In the genomic region with DNA sequence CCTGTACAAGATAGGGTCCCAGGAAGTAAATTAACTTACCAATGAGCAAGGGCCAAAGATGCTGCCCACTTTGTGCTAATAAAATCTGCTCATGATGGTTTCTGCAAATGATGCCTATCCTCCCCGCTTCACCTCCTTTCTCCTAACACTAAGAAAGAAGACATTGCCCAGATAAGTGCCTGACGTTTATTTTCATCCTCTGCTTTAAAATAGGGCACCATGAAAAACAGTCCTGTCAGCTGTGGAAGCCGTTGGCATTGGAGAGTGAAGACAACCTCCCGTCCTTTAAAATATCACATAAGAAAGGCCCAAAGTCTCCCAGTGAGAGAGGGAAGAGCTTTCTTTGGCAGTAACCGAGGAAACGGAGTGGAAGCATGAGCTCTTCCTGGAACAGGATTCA, we compare ENCODE assay signal across 32 cellular contexts. TPM values are rescaled to one million over a fixed set of nuclear protein-coding genes. Genes with fewer than 3 reads are reported as not detected.
"Had no signal": no experiment of that assay in that cellular context is flagged by ENCODE, and none has a peak within 500 bp of the region (broad histone marks: within the 10 kb centered on the region; RNA-seq: fewer than 3 reads in every experiment).

No MANE protein-coding gene starts in this region.

- H3K27me3 Mint-ChIP-seq: naive thymus-derived CD8-positive, alpha-beta T cell; progenitor cell of endocrine pancreas; stimulated activated memory B cell treated with anti-CD40 and anti-IgM and Interleukin-4, amounts not matched to agents 10 μg/mL and 1 μg/mL and 100 μg/mL, for 72 hours; stimulated activated naive CD8-positive, alpha-beta T cell treated with anti-CD3 and anti-CD28 coated beads, Interleukin-15, amount 100 ng/mL, for 72 hours had no signal

- H3K4me1 Mint-ChIP-seq: naive B cell; naive thymus-derived CD8-positive, alpha-beta T cell; neural crest cell; stimulated activated memory B cell treated with anti-CD40 and anti-IgM and Interleukin-4, amounts not matched to agents 10 μg/mL and 1 μg/mL and 100 μg/mL, for 72 hours; stimulated activated naive CD8-positive, alpha-beta T cell treated with anti-CD3 and anti-CD28 coated beads, Interleukin-15, amount 100 ng/mL, for 72 hours had no signal

- H3K36me3 Mint-ChIP-seq: naive B cell; naive thymus-derived CD8-positive, alpha-beta T cell; natural killer cell treated with Interleukin-12 subunit alpha and Interleukin-12 subunit beta and Interleukin-15 and Interleukin-18, amount 100 ng/mL, for 72 hours; stimulated activated memory B cell treated with anti-CD40 and anti-IgM and Interleukin-4, amounts not matched to agents 10 μg/mL and 1 μg/mL and 100 μg/mL, for 72 hours had no signal

- H3K27ac Mint-ChIP-seq: natural killer cell treated with Interleukin-12 subunit alpha and Interleukin-12 subunit beta and Interleukin-15 and Interleukin-18, amount 100 ng/mL, for 72 hours; nephron progenitor cell; progenitor cell of endocrine pancreas; stimulated activated memory B cell treated with anti-CD40 and anti-IgM and Interleukin-4, amounts not matched to agents 10 μg/mL and 1 μg/mL and 100 μg/mL, for 72 hours had no signal

- H3K9ac ChIP-seq: parathyroid adenoma had no signal

- H3K27me3 ChIP-seq: ovary, right atrium auricular region, right lobe of liver, spleen, suprapubic skin, testis, tibial artery, upper lobe of left lung, vagina had no signal

- ATAC-seq: naive thymus-derived CD8-positive, alpha-beta T cell; psoas muscle; right lobe of liver; stimulated activated memory B cell treated with anti-CD40 and anti-IgM and Interleukin-4, amounts not matched to agents 10 μg/mL and 1 μg/mL and 100 μg/mL, for 72 hours; stimulated activated naive CD8-positive, alpha-beta T cell treated with anti-CD3 and anti-CD28 coated beads, Interleukin-15, amount 100 ng/mL, for 72 hours; stimulated activated naive CD8-positive, alpha-beta T cell treated with anti-CD3 and anti-CD28 coated beads, Interleukin-15, Interleukin-2, amounts not matched to agents 100 U/mL and 50 U/mL, for 24 hours had no signal

- H3K27ac ChIP-seq: ovary, parathyroid adenoma, psoas muscle, right atrium auricular region, right lobe of liver, skin epidermis, spleen, suprapubic skin, testis, tibial artery, upper lobe of left lung, vagina had no signal

- H3K4me3 ChIP-seq: ovary, psoas muscle, right atrium auricular region, right lobe of liver, skin epidermis, smooth muscle cell, spleen, suprapubic skin, testis, tibial artery, upper lobe of left lung, vagina had no signal

- H3K4me3 Mint-ChIP-seq: naive thymus-derived CD8-positive, alpha-beta T cell; natural killer cell treated with Interleukin-12 subunit alpha and Interleukin-12 subunit beta and Interleukin-15 and Interleukin-18, amount 100 ng/mL, for 72 hours; nephron progenitor cell; neural crest cell; stimulated activated memory B cell treated with anti-CD40 and anti-IgM and Interleukin-4, amounts not matched to agents 10 μg/mL and 1 μg/mL and 100 μg/mL, for 72 hours; stimulated activated naive CD8-positive, alpha-beta T cell treated with anti-CD3 and anti-CD28 coated beads, Interleukin-15, amount 100 ng/mL, for 72 hours had no signal

- H3K9me3 ChIP-seq: ovary, psoas muscle, right atrium auricular region, right lobe of liver, spleen, suprapubic skin, testis, tibial artery, upper lobe of left lung, vagina had no signal

- DNase-seq: naive B cell; naive thymus-derived CD8-positive, alpha-beta T cell; nephron progenitor cell; occipital lobe; ovary; posterior cingulate gyrus; psoas muscle; retina; right lobe of liver; spleen; stimulated activated CD4-positive, alpha-beta T cell treated with anti-CD3 and anti-CD28 coated beads, Interleukin-12 subunit alpha, Interleukin-12 subunit beta, amount 100 ng/mL, for 4 hours; stimulated activated CD4-positive, alpha-beta T cell treated with anti-CD3 and anti-CD28 coated beads, Interleukin-1b, Interleukin-23, amount 100 ng/mL, for 48 hours; stimulated activated CD4-positive, alpha-beta T cell treated with anti-CD3 and anti-CD28 coated beads, Interleukin-4, amount 100 ng/mL, for 1 hour; stimulated activated CD4-positive, alpha-beta T cell treated with anti-CD3 and anti-CD28 coated beads, Interleukin-4, amount 100 ng/mL, for 4 hours; stimulated activated CD8-positive, alpha-beta memory T cell treated with anti-CD3 and anti-CD28 coated beads, Interleukin-4, amount 100 ng/mL, for 48 hours; stimulated activated naive CD4-positive, alpha-beta T cell; stimulated activated naive CD8-positive, alpha-beta T cell treated with anti-CD3 and anti-CD28 coated beads, Interleukin-15, amount 100 ng/mL, for 72 hours; stimulated activated naive CD8-positive, alpha-beta T cell treated with anti-CD3 and anti-CD28 coated beads, Interleukin-15, Interleukin-2, amounts not matched to agents 100 U/mL and 50 U/mL, for 24 hours; substantia nigra; testis; tibial artery; upper lobe of left lung had no signal

- H3K4me1 ChIP-seq: parathyroid adenoma, psoas muscle, right atrium auricular region, right lobe of liver, spleen, suprapubic skin, tibial artery, upper lobe of left lung, vagina had no signal

- H3K9me3 Mint-ChIP-seq: naive thymus-derived CD8-positive, alpha-beta T cell; natural killer cell treated with Interleukin-12 subunit alpha and Interleukin-12 subunit beta and Interleukin-15 and Interleukin-18, amount 100 ng/mL, for 72 hours; nephron progenitor cell; stimulated activated memory B cell treated with anti-CD40 and anti-IgM and Interleukin-4, amounts not matched to agents 10 μg/mL and 1 μg/mL and 100 μg/mL, for 72 hours had no signal

- H3K36me3 ChIP-seq: ovary, right atrium auricular region, right lobe of liver, spleen, suprapubic skin, tibial artery, upper lobe of left lung, vagina had no signal

RNA-seq across cellular contexts. Expression of gene TXNDC2, which starts 1.7 kb away (rescaled TPM):
- total RNA-seq: naive thymus-derived CD8-positive, alpha-beta T cell; natural killer cell treated with Interleukin-12 subunit alpha and Interleukin-12 subunit beta and Interleukin-15 and Interleukin-18, amount 100 ng/mL, for 72 hours; neural crest cell; occipital lobe; progenitor cell of endocrine pancreas; right atrium auricular region; right lobe of liver; suprapubic skin had no signal
- polyA plus RNA-seq: naive thymus-derived CD8-positive, alpha-beta T cell; smooth muscle cell had no signal
